ENCODE assay signal across 1 cellular context in genomic region chr2:43637030-43637803, GRCh38.
TF ChIP-seq lines count a peak whose summit lies in the region.

Gene PLEKHH2 (plus strand): TSS chr2:43637260. CDS start chr2:43644674, 7,414 bp downstream.

TF ChIP-seq in K562, 482 proteins besides CTCF, POLR2A, EP300 and RAD21 (continued from another document and continues in another):
- TF ChIP-seq, protein P1, sequence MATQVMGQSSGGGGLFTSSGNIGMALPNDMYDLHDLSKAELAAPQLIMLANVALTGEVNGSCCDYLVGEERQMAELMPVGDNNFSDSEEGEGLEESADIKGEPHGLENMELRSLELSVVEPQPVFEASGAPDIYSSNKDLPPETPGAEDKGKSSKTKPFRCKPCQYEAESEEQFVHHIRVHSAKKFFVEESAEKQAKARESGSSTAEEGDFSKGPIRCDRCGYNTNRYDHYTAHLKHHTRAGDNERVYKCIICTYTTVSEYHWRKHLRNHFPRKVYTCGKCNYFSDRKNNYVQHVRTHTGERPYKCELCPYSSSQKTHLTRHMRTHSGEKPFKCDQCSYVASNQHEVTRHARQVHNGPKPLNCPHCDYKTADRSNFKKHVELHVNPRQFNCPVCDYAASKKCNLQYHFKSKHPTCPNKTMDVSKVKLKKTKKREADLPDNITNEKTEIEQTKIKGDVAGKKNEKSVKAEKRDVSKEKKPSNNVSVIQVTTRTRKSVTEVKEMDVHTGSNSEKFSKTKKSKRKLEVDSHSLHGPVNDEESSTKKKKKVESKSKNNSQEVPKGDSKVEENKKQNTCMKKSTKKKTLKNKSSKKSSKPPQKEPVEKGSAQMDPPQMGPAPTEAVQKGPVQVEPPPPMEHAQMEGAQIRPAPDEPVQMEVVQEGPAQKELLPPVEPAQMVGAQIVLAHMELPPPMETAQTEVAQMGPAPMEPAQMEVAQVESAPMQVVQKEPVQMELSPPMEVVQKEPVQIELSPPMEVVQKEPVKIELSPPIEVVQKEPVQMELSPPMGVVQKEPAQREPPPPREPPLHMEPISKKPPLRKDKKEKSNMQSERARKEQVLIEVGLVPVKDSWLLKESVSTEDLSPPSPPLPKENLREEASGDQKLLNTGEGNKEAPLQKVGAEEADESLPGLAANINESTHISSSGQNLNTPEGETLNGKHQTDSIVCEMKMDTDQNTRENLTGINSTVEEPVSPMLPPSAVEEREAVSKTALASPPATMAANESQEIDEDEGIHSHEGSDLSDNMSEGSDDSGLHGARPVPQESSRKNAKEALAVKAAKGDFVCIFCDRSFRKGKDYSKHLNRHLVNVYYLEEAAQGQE (CRISPR knock-in tag; IDR thresholded peaks at IDR 0.05; ENCODE audit: low read depth): no peak
- no peak for TF ChIP-seq NUFIP1 (IDR thresholded peaks at IDR 0.05; ENCODE audit: partially characterized antibody)
- no peak for TF ChIP-seq ZNF282 (CRISPR knock-in tag; IDR thresholded peaks at IDR 0.05)
- TF ChIP-seq, protein P2, sequence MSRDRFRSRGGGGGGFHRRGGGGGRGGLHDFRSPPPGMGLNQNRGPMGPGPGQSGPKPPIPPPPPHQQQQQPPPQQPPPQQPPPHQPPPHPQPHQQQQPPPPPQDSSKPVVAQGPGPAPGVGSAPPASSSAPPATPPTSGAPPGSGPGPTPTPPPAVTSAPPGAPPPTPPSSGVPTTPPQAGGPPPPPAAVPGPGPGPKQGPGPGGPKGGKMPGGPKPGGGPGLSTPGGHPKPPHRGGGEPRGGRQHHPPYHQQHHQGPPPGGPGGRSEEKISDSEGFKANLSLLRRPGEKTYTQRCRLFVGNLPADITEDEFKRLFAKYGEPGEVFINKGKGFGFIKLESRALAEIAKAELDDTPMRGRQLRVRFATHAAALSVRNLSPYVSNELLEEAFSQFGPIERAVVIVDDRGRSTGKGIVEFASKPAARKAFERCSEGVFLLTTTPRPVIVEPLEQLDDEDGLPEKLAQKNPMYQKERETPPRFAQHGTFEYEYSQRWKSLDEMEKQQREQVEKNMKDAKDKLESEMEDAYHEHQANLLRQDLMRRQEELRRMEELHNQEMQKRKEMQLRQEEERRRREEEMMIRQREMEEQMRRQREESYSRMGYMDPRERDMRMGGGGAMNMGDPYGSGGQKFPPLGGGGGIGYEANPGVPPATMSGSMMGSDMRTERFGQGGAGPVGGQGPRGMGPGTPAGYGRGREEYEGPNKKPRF (IDR thresholded peaks at IDR 0.05; ENCODE audit: low read depth, low read length): no peak
- no peak for TF ChIP-seq MEIS2 (IDR thresholded peaks at IDR 0.05; ENCODE audit: partially characterized antibody)
- no peak for TF ChIP-seq ZKSCAN8 (CRISPR knock-in tag; IDR thresholded peaks at IDR 0.05)
- TF ChIP-seq ZNF408 (CRISPR knock-in tag; IDR thresholded peaks at IDR 0.05; ENCODE audit: low read depth): no peak
- 0 out of 2 replicates have a peak, but pooled peaks have one; percentile 34 for TF ChIP-seq RREB1 (CRISPR knock-in tag; IDR thresholded peaks at IDR 0.05)
- no peak for TF ChIP-seq FOXJ2 (tag; IDR thresholded peaks at IDR 0.05)
- no peak for TF ChIP-seq ZNF239 (CRISPR knock-in tag; IDR thresholded peaks at IDR 0.05)
- TF ChIP-seq HMBOX1 (IDR thresholded peaks at IDR 0.05): no peak
- TF ChIP-seq, protein P3, sequence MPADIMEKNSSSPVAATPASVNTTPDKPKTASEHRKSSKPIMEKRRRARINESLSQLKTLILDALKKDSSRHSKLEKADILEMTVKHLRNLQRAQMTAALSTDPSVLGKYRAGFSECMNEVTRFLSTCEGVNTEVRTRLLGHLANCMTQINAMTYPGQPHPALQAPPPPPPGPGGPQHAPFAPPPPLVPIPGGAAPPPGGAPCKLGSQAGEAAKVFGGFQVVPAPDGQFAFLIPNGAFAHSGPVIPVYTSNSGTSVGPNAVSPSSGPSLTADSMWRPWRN (IDR thresholded peaks at IDR 0.05; ENCODE audit: low read depth): no peak
- TF ChIP-seq THRAP3 (IDR thresholded peaks at IDR 0.05; ENCODE audit: borderline replicate concordance): no peak
- no peak for TF ChIP-seq POLR2AphosphoS5 (IDR thresholded peaks at IDR 0.05; ENCODE audit: control insufficient read depth, insufficient read depth, low read depth, low read length)
- 0 out of 2 replicates have a peak, but pooled peaks have one; percentile 44 for TF ChIP-seq RBM34 (IDR thresholded peaks at IDR 0.05; ENCODE audit: borderline replicate concordance, insufficient read depth, low read length)
- no peak for TF ChIP-seq NFIX (CRISPR knock-in tag; IDR thresholded peaks at IDR 0.05; ENCODE audit: low read depth)
- TF ChIP-seq ZNF75A (CRISPR knock-in tag; IDR thresholded peaks at IDR 0.05): no peak
- TF ChIP-seq ZNF354B (CRISPR knock-in tag; IDR thresholded peaks at IDR 0.05): no peak
- TF ChIP-seq, protein P4, sequence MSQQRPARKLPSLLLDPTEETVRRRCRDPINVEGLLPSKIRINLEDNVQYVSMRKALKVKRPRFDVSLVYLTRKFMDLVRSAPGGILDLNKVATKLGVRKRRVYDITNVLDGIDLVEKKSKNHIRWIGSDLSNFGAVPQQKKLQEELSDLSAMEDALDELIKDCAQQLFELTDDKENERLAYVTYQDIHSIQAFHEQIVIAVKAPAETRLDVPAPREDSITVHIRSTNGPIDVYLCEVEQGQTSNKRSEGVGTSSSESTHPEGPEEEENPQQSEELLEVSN (IDR thresholded peaks at IDR 0.05; ENCODE audit: borderline replicate concordance in 1 of 2, extremely low read depth in 1 of 2, insufficient read depth in 1 of 2, insufficient read length in 1 of 2, low read depth in 1 of 2, low read length in 1 of 2, poor library complexity in 1 of 2, severe bottlenecking in 1 of 2): peak in 1 of 2 experiments; percentile 11
- peak; percentile 9; the same call in 1 of the 2 replicates for TF ChIP-seq FOXP1 (CRISPR knock-in tag; IDR thresholded peaks at IDR 0.05)
- no peak for TF ChIP-seq FOXJ3 (CRISPR knock-in tag; IDR thresholded peaks at IDR 0.05)
- no peak for TF ChIP-seq ARID3B (CRISPR knock-in tag; IDR thresholded peaks at IDR 0.05; ENCODE audit: borderline replicate concordance)
- no peak for TF ChIP-seq SLC30A9 (CRISPR knock-in tag; IDR thresholded peaks at IDR 0.05)
- no peak for TF ChIP-seq BCLAF1 (IDR thresholded peaks at IDR 0.05; ENCODE audit: borderline replicate concordance in 1 of 2, control insufficient read depth in 1 of 2, low read depth in 2 of 2, low read length in 1 of 2)
- TF ChIP-seq ZNF586 (CRISPR knock-in tag; conservative IDR thresholded peaks at IDR 0.05): no peak
- no peak for TF ChIP-seq CEBPZ (IDR thresholded peaks at IDR 0.05; ENCODE audit: borderline replicate concordance, low read depth, low read length)
- no peak for TF ChIP-seq IRF2 (CRISPR knock-in tag; IDR thresholded peaks at IDR 0.05)
- no peak for TF ChIP-seq THRA (IDR thresholded peaks at IDR 0.05)
- no peak for TF ChIP-seq GABPB2 (CRISPR knock-in tag; conservative IDR thresholded peaks at IDR 0.05)
- TF ChIP-seq SMAD1 (IDR thresholded peaks at IDR 0.05; ENCODE audit: low read depth, low read length, partially characterized antibody): no peak
- TF ChIP-seq TSC22D4 (tag; IDR thresholded peaks at IDR 0.05): no peak
